Comparison of ENCODE assay signal across 1 cellular context in genomic region chr2:62457555-62457954, GRCh38.
TF ChIP-seq lines count a peak whose summit lies in the region.

No MANE protein-coding gene starts in this region.

TF ChIP-seq in K562, 482 proteins besides CTCF, POLR2A, EP300 and RAD21 (continued from another document):
- TF ChIP-seq, protein P1, sequence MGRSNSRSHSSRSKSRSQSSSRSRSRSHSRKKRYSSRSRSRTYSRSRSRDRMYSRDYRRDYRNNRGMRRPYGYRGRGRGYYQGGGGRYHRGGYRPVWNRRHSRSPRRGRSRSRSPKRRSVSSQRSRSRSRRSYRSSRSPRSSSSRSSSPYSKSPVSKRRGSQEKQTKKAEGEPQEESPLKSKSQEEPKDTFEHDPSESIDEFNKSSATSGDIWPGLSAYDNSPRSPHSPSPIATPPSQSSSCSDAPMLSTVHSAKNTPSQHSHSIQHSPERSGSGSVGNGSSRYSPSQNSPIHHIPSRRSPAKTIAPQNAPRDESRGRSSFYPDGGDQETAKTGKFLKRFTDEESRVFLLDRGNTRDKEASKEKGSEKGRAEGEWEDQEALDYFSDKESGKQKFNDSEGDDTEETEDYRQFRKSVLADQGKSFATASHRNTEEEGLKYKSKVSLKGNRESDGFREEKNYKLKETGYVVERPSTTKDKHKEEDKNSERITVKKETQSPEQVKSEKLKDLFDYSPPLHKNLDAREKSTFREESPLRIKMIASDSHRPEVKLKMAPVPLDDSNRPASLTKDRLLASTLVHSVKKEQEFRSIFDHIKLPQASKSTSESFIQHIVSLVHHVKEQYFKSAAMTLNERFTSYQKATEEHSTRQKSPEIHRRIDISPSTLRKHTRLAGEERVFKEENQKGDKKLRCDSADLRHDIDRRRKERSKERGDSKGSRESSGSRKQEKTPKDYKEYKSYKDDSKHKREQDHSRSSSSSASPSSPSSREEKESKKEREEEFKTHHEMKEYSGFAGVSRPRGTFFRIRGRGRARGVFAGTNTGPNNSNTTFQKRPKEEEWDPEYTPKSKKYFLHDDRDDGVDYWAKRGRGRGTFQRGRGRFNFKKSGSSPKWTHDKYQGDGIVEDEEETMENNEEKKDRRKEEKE (IDR thresholded peaks at IDR 0.05; ENCODE audit: borderline replicate concordance in 1 of 2, control insufficient read depth in 1 of 2, low read depth in 2 of 2, low read length in 1 of 2): no peak
- TF ChIP-seq, protein P2, sequence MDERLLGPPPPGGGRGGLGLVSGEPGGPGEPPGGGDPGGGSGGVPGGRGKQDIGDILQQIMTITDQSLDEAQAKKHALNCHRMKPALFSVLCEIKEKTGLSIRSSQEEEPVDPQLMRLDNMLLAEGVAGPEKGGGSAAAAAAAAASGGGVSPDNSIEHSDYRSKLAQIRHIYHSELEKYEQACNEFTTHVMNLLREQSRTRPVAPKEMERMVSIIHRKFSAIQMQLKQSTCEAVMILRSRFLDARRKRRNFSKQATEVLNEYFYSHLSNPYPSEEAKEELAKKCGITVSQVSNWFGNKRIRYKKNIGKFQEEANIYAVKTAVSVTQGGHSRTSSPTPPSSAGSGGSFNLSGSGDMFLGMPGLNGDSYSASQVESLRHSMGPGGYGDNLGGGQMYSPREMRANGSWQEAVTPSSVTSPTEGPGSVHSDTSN (CRISPR knock-in tag; IDR thresholded peaks at IDR 0.05; ENCODE audit: low read depth): no peak
- TF ChIP-seq, protein P2 (tag; conservative IDR thresholded peaks at IDR 0.05; ENCODE audit: low read depth): no peak
- TF ChIP-seq BHLHE40 (IDR thresholded peaks at IDR 0.05; ENCODE audit: low read length): no peak
- no peak for TF ChIP-seq ZNF561 (CRISPR knock-in tag; conservative IDR thresholded peaks at IDR 0.05)
- TF ChIP-seq ZNF408 (CRISPR knock-in tag; IDR thresholded peaks at IDR 0.05; ENCODE audit: low read depth): no peak
- TF ChIP-seq, protein P3, sequence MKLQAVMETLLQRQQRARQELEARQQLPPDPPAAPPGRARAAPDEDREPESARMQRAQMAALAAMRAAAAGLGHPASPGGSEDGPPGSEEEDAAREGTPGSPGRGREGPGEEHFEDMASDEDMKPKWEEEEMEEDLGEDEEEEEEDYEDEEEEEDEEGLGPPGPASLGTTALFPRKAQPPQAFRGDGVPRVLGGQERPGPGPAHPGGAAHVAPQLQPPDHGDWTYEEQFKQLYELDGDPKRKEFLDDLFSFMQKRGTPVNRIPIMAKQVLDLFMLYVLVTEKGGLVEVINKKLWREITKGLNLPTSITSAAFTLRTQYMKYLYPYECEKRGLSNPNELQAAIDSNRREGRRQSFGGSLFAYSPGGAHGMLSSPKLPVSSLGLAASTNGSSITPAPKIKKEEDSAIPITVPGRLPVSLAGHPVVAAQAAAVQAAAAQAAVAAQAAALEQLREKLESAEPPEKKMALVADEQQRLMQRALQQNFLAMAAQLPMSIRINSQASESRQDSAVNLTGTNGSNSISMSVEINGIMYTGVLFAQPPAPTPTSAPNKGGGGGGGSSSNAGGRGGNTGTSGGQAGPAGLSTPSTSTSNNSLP (IDR thresholded peaks at IDR 0.05; ENCODE audit: borderline replicate concordance, low read depth, low read length): no peak
TF ChIP-seq in K562: peak in this region for 0.
